In the genomic region with DNA sequence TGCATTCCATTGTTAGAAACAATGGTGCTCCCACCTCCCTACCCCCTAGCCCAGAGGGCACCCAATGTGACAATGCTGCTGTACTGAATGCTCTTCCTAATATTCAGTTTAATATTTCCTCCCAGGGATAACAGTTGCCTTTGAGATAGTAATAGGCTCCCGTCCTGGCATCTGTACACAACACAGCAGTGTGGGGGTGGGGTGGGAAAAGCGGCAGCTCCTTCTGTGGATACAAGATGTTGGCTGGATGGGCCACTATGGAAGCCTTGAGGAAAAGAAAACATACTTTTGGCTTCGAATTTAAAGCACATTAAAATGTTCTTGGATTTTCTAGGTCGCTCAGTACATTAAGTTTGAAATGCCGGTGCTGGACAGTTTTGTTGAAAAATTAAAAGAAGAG, we compare ENCODE assay signal across 17 cellular contexts. TPM values are rescaled to one million over a fixed set of nuclear protein-coding genes. Genes with fewer than 3 reads are reported as not detected.
DNase-seq lines count a peak whose midpoint lies in the region; ATAC-seq, FAIRE-seq and TF ChIP-seq lines count a peak whose summit lies in the region.
"Had no signal": no experiment of that assay in that cellular context is flagged by ENCODE, and none has a peak within 500 bp of the region (broad histone marks: within the 10 kb centered on the region; RNA-seq: fewer than 3 reads in every experiment).

No MANE protein-coding gene starts in this region.

- H3K27me3 ChIP-seq in GM23338 (ENCODE audit: insufficient read depth): no peaks in the 10 kb centered on the region
- H3K27me3 ChIP-seq in gastroesophageal sphincter: no peaks in the 10 kb centered on the region
- H3K27me3 ChIP-seq in pancreas: no peaks in the 10 kb centered on the region
- H3K27me3 ChIP-seq in MG63: no peaks in the 10 kb centered on the region

- TF ChIP-seq EP300 in gastroesophageal sphincter (IDR thresholded peaks at IDR 0.05): no peak

- H3K79me2 ChIP-seq in GM23338 (replicated peaks; ENCODE audit: insufficient read depth): no peaks in the 10 kb centered on the region

- no peaks in the 10 kb centered on the region for H3K9me3 Mint-ChIP-seq in GM23338
- H3K9me3 Mint-ChIP-seq: activated naive CD8-positive, alpha-beta T cell treated with anti-CD3 and anti-CD28 coated beads for 36 hours; memory B cell; stimulated activated naive CD8-positive, alpha-beta T cell treated with anti-CD3 and anti-CD28 coated beads, Interleukin-15, amount 100 ng/mL, for 72 hours had no signal

- H4K20me1 ChIP-seq in GM23338 (replicated peaks; ENCODE audit: insufficient read depth): no peaks in the 10 kb centered on the region; the same call in 1 of the 2 replicates

- no peak for TF ChIP-seq POLR2A in gastroesophageal sphincter (IDR thresholded peaks at IDR 0.05)

- peak overlapping the region; percentile 49 for H3K4me2 ChIP-seq in GM23338
- H3K4me2 ChIP-seq: smooth muscle cell had no signal

- H3K4me3 Mint-ChIP-seq in GM23338: no peak overlapping the region; the same call in 2 of the 3 replicates
- H3K4me3 Mint-ChIP-seq: activated naive CD8-positive, alpha-beta T cell treated with anti-CD3 and anti-CD28 coated beads for 36 hours; memory B cell; stimulated activated naive CD8-positive, alpha-beta T cell treated with anti-CD3 and anti-CD28 coated beads, Interleukin-15, amount 100 ng/mL, for 72 hours; T-helper 17 cell had no signal

- H3K36me3 ChIP-seq in GM23338 (ENCODE audit: insufficient read depth): no peaks in the 10 kb centered on the region
- H3K36me3 ChIP-seq in gastroesophageal sphincter: peaks cover 0 to 74% of the 10 kb centered on the region in 2 donors
- no peaks in the 10 kb centered on the region for H3K36me3 ChIP-seq in pancreas
- H3K36me3 ChIP-seq in MG63: no peaks in the 10 kb centered on the region

- no peak for FAIRE-seq in pancreas (lab: Jason Lieb, UNC)

- peaks cover 15% of the 10 kb centered on the region for H3K36me3 Mint-ChIP-seq in GM23338 (ENCODE audit: low read depth)
- H3K36me3 Mint-ChIP-seq: activated naive CD8-positive, alpha-beta T cell treated with anti-CD3 and anti-CD28 coated beads for 36 hours; memory B cell had no signal

- TF ChIP-seq CTCF in GM23338 (conservative IDR thresholded peaks at IDR 0.05; ENCODE audit: low read depth in 2 of 2) (no peak), gastroesophageal sphincter (IDR thresholded peaks at IDR 0.05) (no peak), pancreas (IDR thresholded peaks at IDR 0.05) (no peak)

- peaks cover 65% of the 10 kb centered on the region for H3K4me1 Mint-ChIP-seq in GM23338
- H3K4me1 Mint-ChIP-seq: memory B cell had no signal

- ATAC-seq in GM23338 (no peak), gastroesophageal sphincter (no peak), pancreas (peak; percentile 22 to 51 (median 42)), HG03521 (IDR thresholded peaks at IDR 0.05; ENCODE audit: unreplicated experiment) (no peak)
- ATAC-seq: activated CD4-positive, CD25-positive, alpha-beta regulatory T cell treated with anti-CD3 and anti-CD28 coated beads, Interleukin-2, amount 50 U/mL, for 24 hours; stimulated activated naive CD8-positive, alpha-beta T cell treated with anti-CD3 and anti-CD28 coated beads, Interleukin-15, amount 100 ng/mL, for 72 hours; T-helper 17 cell had no signal

- H3K4me1 ChIP-seq in GM23338 (ENCODE audit: insufficient read depth): peaks cover 40% of the 10 kb centered on the region
- H3K4me1 ChIP-seq in gastroesophageal sphincter: peaks cover 6 to 74% (median 37%) of the 10 kb centered on the region in 3 donors
- H3K4me1 ChIP-seq in pancreas: peaks cover 46 to 74% (median 62%) of the 10 kb centered on the region in 3 donors

- H2AFZ ChIP-seq in GM23338: no peak overlapping the region

- H3K4me3 ChIP-seq in GM23338 (no peak overlapping the region), gastroesophageal sphincter (no peak overlapping the region), pancreas (peak overlapping the region in 1 of 4 donors; percentile 24), MG63 (no peak overlapping the region)
- H3K4me3 ChIP-seq: smooth muscle cell had no signal

- no peak for DNase-seq in GM23338 (ENCODE audit: low spot score)
- peak; percentile 71 to 84 (median 81) for DNase-seq in pancreas
- no peak for DNase-seq in MG63
- DNase-seq in middle frontal gyrus (ENCODE audit: extremely low spot score, low spot score): no peak
- DNase-seq: activated naive CD8-positive, alpha-beta T cell treated with anti-CD3 and anti-CD28 coated beads for 36 hours; activated T-cell treated with anti-CD3 and anti-CD28 coated beads, Interleukin-2, amount 50 U/mL, for 1 hour; GDM1; MV-4-11; NCI-H2107; RPMI8226; T-helper 17 cell had no signal

- no peaks in the 10 kb centered on the region for H3K9me3 ChIP-seq in gastroesophageal sphincter
- no peaks in the 10 kb centered on the region for H3K9me3 ChIP-seq in pancreas
- no peaks in the 10 kb centered on the region for H3K9me3 ChIP-seq in MG63

- intact Hi-C loops in pancreas (cut with DNase I): no loop called here

- H3K27me3 Mint-ChIP-seq in GM23338 (ENCODE audit: insufficient read depth, low read depth, poor library complexity): peaks cover 13% of the 10 kb centered on the region
- H3K27me3 Mint-ChIP-seq: activated naive CD8-positive, alpha-beta T cell treated with anti-CD3 and anti-CD28 coated beads for 36 hours had no signal

- 60 to 70% methylated on average over 2 to 4 of the region's 5 CpGs for WGBS in gastroesophageal sphincter (ENCODE audit: low coverage in 1 of 2), 2 donors
- WGBS in pancreas, 2 donors: 25 to 33% methylated on average over 5 of the region's 5 CpGs

- H3K9me2 ChIP-seq in GM23338 (ENCODE audit: insufficient read depth): no peaks in the 10 kb centered on the region

- no peak overlapping the region for H3K27ac Mint-ChIP-seq in GM23338
- H3K27ac Mint-ChIP-seq: activated naive CD8-positive, alpha-beta T cell treated with anti-CD3 and anti-CD28 coated beads for 36 hours; memory B cell; stimulated activated naive CD8-positive, alpha-beta T cell treated with anti-CD3 and anti-CD28 coated beads, Interleukin-15, amount 100 ng/mL, for 72 hours; T-helper 17 cell had no signal

- no peak overlapping the region for H3K27ac ChIP-seq in GM23338 (ENCODE audit: low read depth)
- H3K27ac ChIP-seq in gastroesophageal sphincter: peak overlapping the region in 3 of 4 donors; percentile 64 to 95 (median 94)
- H3K27ac ChIP-seq in pancreas: peak overlapping the region; percentile 59 to 79 (median 75)

- 0 out of 2 replicates have a peak, but pooled peaks cover 7% of the 10 kb centered on the region for H3F3A ChIP-seq in GM23338 (replicated peaks; ENCODE audit: low read depth)

TF ChIP-seq in GM23338, 12 proteins besides CTCF, POLR2A, EP300 and RAD21:
- no peak for TF ChIP-seq ZNF331 (CRISPR knock-in tag; IDR thresholded peaks at IDR 0.05; ENCODE audit: low read depth)
- TF ChIP-seq STAT1 (IDR thresholded peaks at IDR 0.05; ENCODE audit: unreplicated experiment): no peak
- no peak for TF ChIP-seq CREB1 (CRISPR knock-in tag; IDR thresholded peaks at IDR 0.05; ENCODE audit: low read depth)
- TF ChIP-seq, protein P1, sequence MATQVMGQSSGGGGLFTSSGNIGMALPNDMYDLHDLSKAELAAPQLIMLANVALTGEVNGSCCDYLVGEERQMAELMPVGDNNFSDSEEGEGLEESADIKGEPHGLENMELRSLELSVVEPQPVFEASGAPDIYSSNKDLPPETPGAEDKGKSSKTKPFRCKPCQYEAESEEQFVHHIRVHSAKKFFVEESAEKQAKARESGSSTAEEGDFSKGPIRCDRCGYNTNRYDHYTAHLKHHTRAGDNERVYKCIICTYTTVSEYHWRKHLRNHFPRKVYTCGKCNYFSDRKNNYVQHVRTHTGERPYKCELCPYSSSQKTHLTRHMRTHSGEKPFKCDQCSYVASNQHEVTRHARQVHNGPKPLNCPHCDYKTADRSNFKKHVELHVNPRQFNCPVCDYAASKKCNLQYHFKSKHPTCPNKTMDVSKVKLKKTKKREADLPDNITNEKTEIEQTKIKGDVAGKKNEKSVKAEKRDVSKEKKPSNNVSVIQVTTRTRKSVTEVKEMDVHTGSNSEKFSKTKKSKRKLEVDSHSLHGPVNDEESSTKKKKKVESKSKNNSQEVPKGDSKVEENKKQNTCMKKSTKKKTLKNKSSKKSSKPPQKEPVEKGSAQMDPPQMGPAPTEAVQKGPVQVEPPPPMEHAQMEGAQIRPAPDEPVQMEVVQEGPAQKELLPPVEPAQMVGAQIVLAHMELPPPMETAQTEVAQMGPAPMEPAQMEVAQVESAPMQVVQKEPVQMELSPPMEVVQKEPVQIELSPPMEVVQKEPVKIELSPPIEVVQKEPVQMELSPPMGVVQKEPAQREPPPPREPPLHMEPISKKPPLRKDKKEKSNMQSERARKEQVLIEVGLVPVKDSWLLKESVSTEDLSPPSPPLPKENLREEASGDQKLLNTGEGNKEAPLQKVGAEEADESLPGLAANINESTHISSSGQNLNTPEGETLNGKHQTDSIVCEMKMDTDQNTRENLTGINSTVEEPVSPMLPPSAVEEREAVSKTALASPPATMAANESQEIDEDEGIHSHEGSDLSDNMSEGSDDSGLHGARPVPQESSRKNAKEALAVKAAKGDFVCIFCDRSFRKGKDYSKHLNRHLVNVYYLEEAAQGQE (IDR thresholded peaks at IDR 0.05; ENCODE audit: unreplicated experiment): no peak

RNA-seq across cellular contexts. Expression of a gene that starts 9.2 kb away (rescaled TPM):
- 38.7 and 40.5 TPM in 2 replicates for total RNA-seq in GM23338 (2014; rRNA removed; shearing (Covaris generic))
- 72.8 and 81.8 TPM in 2 replicates for polyA plus RNA-seq in GM23338 (2016; fragmentation: Nextera tagmentation; extraction: Ambion mirVana)
- total RNA-seq in gastroesophageal sphincter: 10 to 100 TPM; 19.2 to 35.6 (median 27.1) TPM
- 10 to 100 TPM; 12.9 to 21.8 (median 20.0) TPM for total RNA-seq in pancreas
- polyA plus RNA-seq in pancreas: 10 to 100 TPM; 12.6 to 18.9 TPM
- total RNA-seq in MG63 (2014; rRNA removed; shearing (Covaris generic); ENCODE audit: low replicate concordance): 10.9 and 15.5 TPM in 2 replicates

RNA-seq across cellular contexts. Expression of a gene that starts 13.0 kb away (rescaled TPM):
- total RNA-seq in GM23338 (2014; rRNA removed; shearing (Covaris generic)): 0.12 and 1.3 TPM in 2 replicates
- polyA plus RNA-seq in GM23338 (2016; fragmentation: Nextera tagmentation; extraction: Ambion mirVana) (0.37 TPM in 2 replicates), pancreas (100 to 1,000 TPM; 217 to 270 TPM)
- total RNA-seq in gastroesophageal sphincter (100 to 1,000 TPM in 2 of 4 donors, 10 to 100 TPM in 2; 48.3 to 428 (median 103) TPM), pancreas (100 to 1,000 TPM in 4 of 6 donors, 10 to 100 TPM in 2; 68.9 to 222 (median 150) TPM)
- 0.44 and 3.5 TPM in 2 replicates for total RNA-seq in MG63 (2014; rRNA removed; shearing (Covaris generic); ENCODE audit: low replicate concordance)

RNA-seq across cellular contexts. Expression of a gene that starts 32.0 kb away (rescaled TPM):
- 10.3 and 12.4 TPM in 2 replicates for total RNA-seq in GM23338 (2014; rRNA removed; shearing (Covaris generic))
- polyA plus RNA-seq in GM23338 (2016; fragmentation: Nextera tagmentation; extraction: Ambion mirVana) (13.6 and 17.8 TPM in 2 replicates), pancreas (100 to 1,000 TPM in 1 of 2 donors, 10 to 100 TPM in 1; 85.1 to 100 TPM)
- total RNA-seq in gastroesophageal sphincter (10 to 100 TPM; 23.5 to 57.7 (median 31.6) TPM), pancreas (10 to 100 TPM; 13.9 to 76.8 (median 35.7) TPM)
- 0.15 and 0.26 TPM in 2 replicates for total RNA-seq in MG63 (2014; rRNA removed; shearing (Covaris generic); ENCODE audit: low replicate concordance)

Comparison
In these comparisons a context has a peak if more than half of its experiments do, and no peak if none do; other contexts are left out.
1. ATAC-seq: peak in pancreas (4 of 4); none in GM23338 (single experiment), gastroesophageal sphincter (single experiment) and HG03521 (single experiment).
2. DNase-seq: peak in pancreas (6 of 6); none in GM23338 (single experiment), MG63 (single experiment) and middle frontal gyrus (single experiment).
3. RNA of a gene that starts 13.0 kb away (total RNA-seq): 68.9 to 222 TPM in pancreas and 48.3 to 428 TPM in gastroesophageal sphincter; 0.44 to 3.5 TPM in MG63 and 0.12 to 1.3 TPM in GM23338; every median in the first group is over 10 times any median in the second.